Comparison of ENCODE assay signal across 17 cellular contexts in genomic region chr5:74403771-74404170, GRCh38.
DNase-seq lines count a peak whose midpoint lies in the region; ATAC-seq and TF ChIP-seq lines count a peak whose summit lies in the region.
"Had no signal": no experiment of that assay in that cellular context is flagged by ENCODE, and none has a peak within 500 bp of the region (broad histone marks: within the 10 kb centered on the region; RNA-seq: fewer than 3 reads in every experiment).

No MANE protein-coding gene starts in this region.

- no peak for TF ChIP-seq CTCF in nephron (IDR thresholded peaks at IDR 0.05; ENCODE audit: unreplicated experiment in 3 of 3)
- no peak for TF ChIP-seq CTCF in gastrocnemius medialis (IDR thresholded peaks at IDR 0.05 in 4 of 5, conservative IDR thresholded peaks at IDR 0.05 in 1 of 5)

- H3K27ac Mint-ChIP-seq in immature natural killer cell (no peak overlapping the region), nephron (peak overlapping the region in 2 of 3 experiments; percentile 13 to 36)
- H3K27ac Mint-ChIP-seq: B cell; CD8-positive, alpha-beta T cell; GM23338; H9 had no signal

- H3K27me3 ChIP-seq in gastrocnemius medialis: no peaks in the 10 kb centered on the region
- H3K27me3 ChIP-seq: BLaER1 had no signal

- H3K27me3 Mint-ChIP-seq in immature natural killer cell (ENCODE audit: low read depth in 3 of 3) (peaks cover 0 to 6% (median 0%) of the 10 kb centered on the region in 3 donors), nephron (ENCODE audit: low read depth) (no peaks in the 10 kb centered on the region)

- peaks cover 14 to 25% of the 10 kb centered on the region in 2 donors for H3K4me1 Mint-ChIP-seq in immature natural killer cell
- peaks cover 52% of the 10 kb centered on the region for H3K4me1 Mint-ChIP-seq in nephron
- H3K4me1 Mint-ChIP-seq: B cell; CD4-positive, CD25-positive, alpha-beta regulatory T cell; GM23338; H9 had no signal

- H3K36me3 Mint-ChIP-seq in immature natural killer cell (no peaks in the 10 kb centered on the region), nephron (ENCODE audit: low read depth) (no peaks in the 10 kb centered on the region)
- H3K36me3 Mint-ChIP-seq: CD4-positive, CD25-positive, alpha-beta regulatory T cell; CD8-positive, alpha-beta T cell had no signal

- H3K9me3 Mint-ChIP-seq in immature natural killer cell: peaks cover 0 to 2% (median 0%) of the 10 kb centered on the region in 6 donors
- H3K9me3 Mint-ChIP-seq in nephron: no peaks in the 10 kb centered on the region
- H3K9me3 Mint-ChIP-seq: CD8-positive, alpha-beta T cell; GM23338; H9 had no signal

- no peak overlapping the region for H3K4me3 ChIP-seq in gastrocnemius medialis
- H3K4me3 ChIP-seq: BLaER1, GM23338 had no signal

- intact Hi-C loops in gastrocnemius medialis (cut with DNase I; ENCODE audit: low total_unique reads): loop anchor here (2.0 to 10.0 kb wide), 2 partner anchors 237 to 499 kb away; partner anchors contain the start of gene ENC1

- peak in 1 of 2 donors; percentile 33 for ATAC-seq in gastrocnemius medialis
- ATAC-seq: CD8-positive, alpha-beta T cell; GM23338; HCT116 had no signal

- peak overlapping the region in 3 of 5 donors; percentile 35 to 53 (median 45) for H3K4me3 Mint-ChIP-seq in immature natural killer cell
- H3K4me3 Mint-ChIP-seq in nephron: no peak overlapping the region
- H3K4me3 Mint-ChIP-seq: B cell; CD4-positive, CD25-positive, alpha-beta regulatory T cell; CD8-positive, alpha-beta T cell; GM23338; H9 had no signal

- TF ChIP-seq POLR2A in gastrocnemius medialis (IDR thresholded peaks at IDR 0.05): no peak

- H3K36me3 ChIP-seq in gastrocnemius medialis: no peaks in the 10 kb centered on the region
- H3K36me3 ChIP-seq: BLaER1 had no signal

- in situ Hi-C loops in gastrocnemius medialis (cut with MboI; ENCODE audit: low sequenced_read_pairs in 4 of 4): loop anchor here in 1 of 4 donors (25.0 kb wide), 1 partner anchor 234 kb away; the partner anchor contains the start of gene ENC1

- peaks cover 39 to 59% of the 10 kb centered on the region in 2 donors for H3K4me1 ChIP-seq in gastrocnemius medialis
- H3K4me1 ChIP-seq: BLaER1 had no signal

- no peaks in the 10 kb centered on the region for H3K9me3 ChIP-seq in gastrocnemius medialis
- H3K9me3 ChIP-seq: BLaER1, Caco-2 had no signal

- DNase-seq in immature natural killer cell (no peak), gastrocnemius medialis (no peak), cerebellar cortex (ENCODE audit: low spot score) (no peak), GM19238 (ENCODE audit: insufficient read length, low spot score) (no peak), Ammon's horn (ENCODE audit: low spot score) (no peak)
- DNase-seq: Caco-2; CD4-positive, CD25-positive, alpha-beta regulatory T cell; CD8-positive, alpha-beta T cell; DMS153; DND-41; H9 had no signal

- H3K27ac ChIP-seq in gastrocnemius medialis: peak overlapping the region; percentile 50 to 59 (median 54)
- H3K27ac ChIP-seq: BLaER1, C4-2B had no signal

Comparison
In these comparisons a context has a peak if more than half of its experiments do, and no peak if none do; other contexts are left out.
1. H3K27ac Mint-ChIP-seq: peak in nephron (2 of 3); none in immature natural killer cell (0 of 6).
2. H3K4me3 Mint-ChIP-seq: peak in immature natural killer cell (3 of 5); none in nephron (0 of 3).